ENCODE assay signal across 23 cellular contexts in genomic region chr13:21343659-21344058, GRCh38.
DNase-seq lines count a peak whose midpoint lies in the region; ATAC-seq and TF ChIP-seq lines count a peak whose summit lies in the region.
"Had no signal": no experiment of that assay in that cellular context is flagged by ENCODE, and none has a peak within 500 bp of the region (broad histone marks: within the 10 kb centered on the region; RNA-seq: fewer than 3 reads in every experiment).

No MANE protein-coding gene starts in this region.

- POLR2A ChIA-PET in CD8-positive, alpha-beta T cell (lab: Charles Lee) = interaction anchor here (0.7 to 1.2 kb wide), 2 partner anchors 16 to 1186 kb away, joined by 3 to 4 read pairs; no protein-coding TSS in a partner anchor
- POLR2A ChIA-PET in activated CD8-positive, alpha-beta T cell treated with anti-CD3 and anti-CD28 coated beads, Interleukin-2, amount 10 ng/mL, durations not matched to agents 7 days and 5 days (lab: Charles Lee) = interaction anchor here (0.7 to 1.8 kb wide), 4 partner anchors 15 to 260 kb away, joined by 3 to 7 read pairs (median 6); partner anchors contain the start of genes MICU2 and ZDHHC20

- intact Hi-C loops in CD8-positive, alpha-beta T cell (cut with DNase I, micrococcal nuclease) = loop anchor here in 1 of 2 experiments (2.0 kb wide), 1 partner anchor 45 kb away; no protein-coding TSS in a partner anchor

- DNase-seq in T-helper 1 cell = no peak
- DNase-seq in CD8-positive, alpha-beta T cell = no peak
- no peak for DNase-seq in activated CD8-positive, alpha-beta T cell treated with anti-CD3 and anti-CD28 coated beads, Interleukin-2, amount 10 ng/mL, durations not matched to agents 7 days and 5 days
- no peak for DNase-seq in memory B cell (ENCODE audit: low spot score in 2 of 2)
- no peak for DNase-seq in coronary artery (ENCODE audit: low spot score)
- DNase-seq in C1 segment of cervical spinal cord (lab: John Stamatoyannopoulos, UW) = no peak
- DNase-seq in NCI-H1694 (lab: John Stamatoyannopoulos, UW) = no peak
- DNase-seq: AML-193, amniotic stem cell, DMS 273 treated with DMSO at 0.1 percent for 48 hours, dorsolateral prefrontal cortex, foreskin keratinocyte, GF-D8, hippocampal formation, NCI-H2029, NCI-H446 treated with DMSO at 0.1 percent for 48 hours, T1000 had no signal

- H3K27ac ChIP-seq in CD8-positive, alpha-beta T cell (ENCODE audit: low read depth, low read length) = no peak overlapping the region
- no peak overlapping the region for H3K27ac ChIP-seq in coronary artery
- H3K27ac ChIP-seq: 22Rv1, dorsolateral prefrontal cortex, foreskin keratinocyte, right atrium auricular region, tibial nerve had no signal

- H3K4me1 ChIP-seq in CD8-positive, alpha-beta T cell (ENCODE audit: insufficient read depth, low read length) = peaks cover 25% of the 10 kb centered on the region
- H3K4me1 ChIP-seq: foreskin keratinocyte, right atrium auricular region, tibial nerve had no signal

- H3K4me3 Mint-ChIP-seq in T-helper 1 cell treated with Interleukin-12 subunit alpha and Interleukin-12 subunit beta and Interleukin-4 antibody, amounts not matched to agents 30 μg/mL and 1 μg/mL, for 36 hours = peak overlapping the region; percentile 80
- H3K4me3 Mint-ChIP-seq in CD8-positive, alpha-beta T cell = peak overlapping the region; percentile 42
- peak overlapping the region; percentile 75 for H3K4me3 Mint-ChIP-seq in activated CD8-positive, alpha-beta T cell treated with anti-CD3 and anti-CD28 coated beads, Interleukin-2, amount 10 ng/mL, durations not matched to agents 7 days and 5 days
- H3K4me3 Mint-ChIP-seq in memory B cell = no peak overlapping the region

- ATAC-seq in CD8-positive, alpha-beta T cell = no peak
- ATAC-seq in activated CD8-positive, alpha-beta T cell treated with anti-CD3 and anti-CD28 coated beads, Interleukin-2, amount 10 ng/mL, durations not matched to agents 7 days and 5 days = no peak
- ATAC-seq in memory B cell (ENCODE audit: low read depth) = no peak
- ATAC-seq: foreskin keratinocyte, Panc1 had no signal

- peak overlapping the region; percentile 86 for H3K27ac Mint-ChIP-seq in T-helper 1 cell treated with Interleukin-12 subunit alpha and Interleukin-12 subunit beta and Interleukin-4 antibody, amounts not matched to agents 30 μg/mL and 1 μg/mL, for 36 hours
- peak overlapping the region; percentile 88 for H3K27ac Mint-ChIP-seq in CD8-positive, alpha-beta T cell
- H3K27ac Mint-ChIP-seq in activated CD8-positive, alpha-beta T cell treated with anti-CD3 and anti-CD28 coated beads, Interleukin-2, amount 10 ng/mL, durations not matched to agents 7 days and 5 days = peak overlapping the region; percentile 91
- H3K27ac Mint-ChIP-seq in memory B cell = peak overlapping the region; percentile 36

- no peaks in the 10 kb centered on the region for H3K9me3 ChIP-seq in CD8-positive, alpha-beta T cell (ENCODE audit: low read length)
- H3K9me3 ChIP-seq: right atrium auricular region, tibial nerve had no signal

- H3K36me3 ChIP-seq in CD8-positive, alpha-beta T cell (ENCODE audit: insufficient read depth, low read length) = no peaks in the 10 kb centered on the region
- H3K36me3 ChIP-seq: right atrium auricular region, tibial nerve had no signal

- CTCF ChIA-PET in CD8-positive, alpha-beta T cell (lab: Charles Lee) = interaction anchor here (1.0 to 1.4 kb wide), 3 partner anchors 19 to 46 kb away, joined by 3 to 5 read pairs (median 4); no protein-coding TSS in a partner anchor
- CTCF ChIA-PET in activated CD8-positive, alpha-beta T cell treated with anti-CD3 and anti-CD28 coated beads, Interleukin-2, amount 10 ng/mL, durations not matched to agents 7 days and 5 days (lab: Charles Lee) = interaction anchor here (0.7 to 5.0 kb wide), 6 partner anchors 38 to 164 kb away, joined by 3 to 30 read pairs (median 4); no protein-coding TSS in a partner anchor

- no peaks in the 10 kb centered on the region for H3K36me3 Mint-ChIP-seq in T-helper 1 cell treated with Interleukin-12 subunit alpha and Interleukin-12 subunit beta and Interleukin-4 antibody, amounts not matched to agents 30 μg/mL and 1 μg/mL, for 36 hours (ENCODE audit: low read depth)
- H3K36me3 Mint-ChIP-seq in CD8-positive, alpha-beta T cell = no peaks in the 10 kb centered on the region
- no peaks in the 10 kb centered on the region for H3K36me3 Mint-ChIP-seq in activated CD8-positive, alpha-beta T cell treated with anti-CD3 and anti-CD28 coated beads, Interleukin-2, amount 10 ng/mL, durations not matched to agents 7 days and 5 days (ENCODE audit: low read depth)
- H3K36me3 Mint-ChIP-seq in memory B cell = no peaks in the 10 kb centered on the region

- H3K4me1 Mint-ChIP-seq in T-helper 1 cell treated with Interleukin-12 subunit alpha and Interleukin-12 subunit beta and Interleukin-4 antibody, amounts not matched to agents 30 μg/mL and 1 μg/mL, for 36 hours (ENCODE audit: low read depth) = peaks cover 24% of the 10 kb centered on the region
- peaks cover 34% of the 10 kb centered on the region for H3K4me1 Mint-ChIP-seq in CD8-positive, alpha-beta T cell (ENCODE audit: low read depth)
- H3K4me1 Mint-ChIP-seq in activated CD8-positive, alpha-beta T cell treated with anti-CD3 and anti-CD28 coated beads, Interleukin-2, amount 10 ng/mL, durations not matched to agents 7 days and 5 days (ENCODE audit: low read depth) = peaks cover 28% of the 10 kb centered on the region
- peaks cover 10% of the 10 kb centered on the region for H3K4me1 Mint-ChIP-seq in memory B cell

- no peak overlapping the region for H3K4me3 ChIP-seq in CD8-positive, alpha-beta T cell (ENCODE audit: low read depth, low read length)
- H3K4me3 ChIP-seq in coronary artery = no peak overlapping the region
- H3K4me3 ChIP-seq: dorsolateral prefrontal cortex, lung, right atrium auricular region, tibial nerve had no signal

- H3K9me3 Mint-ChIP-seq in T-helper 1 cell treated with Interleukin-12 subunit alpha and Interleukin-12 subunit beta and Interleukin-4 antibody, amounts not matched to agents 30 μg/mL and 1 μg/mL, for 36 hours = no peaks in the 10 kb centered on the region
- H3K9me3 Mint-ChIP-seq in CD8-positive, alpha-beta T cell = no peaks in the 10 kb centered on the region
- no peaks in the 10 kb centered on the region for H3K9me3 Mint-ChIP-seq in activated CD8-positive, alpha-beta T cell treated with anti-CD3 and anti-CD28 coated beads, Interleukin-2, amount 10 ng/mL, durations not matched to agents 7 days and 5 days (ENCODE audit: insufficient read depth)
- H3K9me3 Mint-ChIP-seq in memory B cell = no peaks in the 10 kb centered on the region

- H3K27me3 Mint-ChIP-seq in T-helper 1 cell treated with Interleukin-12 subunit alpha and Interleukin-12 subunit beta and Interleukin-4 antibody, amounts not matched to agents 30 μg/mL and 1 μg/mL, for 36 hours (ENCODE audit: low read depth) = no peaks in the 10 kb centered on the region
- no peaks in the 10 kb centered on the region for H3K27me3 Mint-ChIP-seq in CD8-positive, alpha-beta T cell (ENCODE audit: low read depth)
- no peaks in the 10 kb centered on the region for H3K27me3 Mint-ChIP-seq in activated CD8-positive, alpha-beta T cell treated with anti-CD3 and anti-CD28 coated beads, Interleukin-2, amount 10 ng/mL, durations not matched to agents 7 days and 5 days (ENCODE audit: low read depth)
- peaks cover 4% of the 10 kb centered on the region for H3K27me3 Mint-ChIP-seq in memory B cell

- no peaks in the 10 kb centered on the region for H3K27me3 ChIP-seq in CD8-positive, alpha-beta T cell (ENCODE audit: insufficient read depth, low read length)
- H3K27me3 ChIP-seq: dorsolateral prefrontal cortex, foreskin keratinocyte, right atrium auricular region, tibial nerve had no signal

- no peak for TF ChIP-seq CTCF in CD8-positive, alpha-beta T cell (IDR thresholded peaks at IDR 0.05)
- no peak for TF ChIP-seq CTCF in coronary artery (IDR thresholded peaks at IDR 0.05)

Comparison
In these comparisons a context has a peak if more than half of its experiments do, and no peak if none do; other contexts are left out.
1. H3K27ac Mint-ChIP-seq: peak in every context shown above with its lines; median percentile 91 in activated CD8-positive, alpha-beta T cell treated with anti-CD3 and anti-CD28 coated beads, Interleukin-2, amount 10 ng/mL, durations not matched to agents 7 days and 5 days; 88 in CD8-positive, alpha-beta T cell; 86 in T-helper 1 cell treated with Interleukin-12 subunit alpha and Interleukin-12 subunit beta and Interleukin-4 antibody, amounts not matched to agents 30 μg/mL and 1 μg/mL, for 36 hours; 36 in memory B cell.